In genomic region chr14:74516451-74517155, GRCh38 we compare ENCODE assay signal across 15 cellular contexts. TPM values are rescaled to one million over a fixed set of nuclear protein-coding genes. Genes with fewer than 3 reads are reported as not detected.
A peak's percentile ranks its signal among the peaks of the same experiment; 100 is the strongest.
DNase-seq lines count a peak whose midpoint lies in the region; ATAC-seq, FAIRE-seq and TF ChIP-seq lines count a peak whose summit lies in the region.
"Had no signal": no experiment of that assay in that cellular context is flagged by ENCODE, and none has a peak within 500 bp of the region (broad histone marks: within the 10 kb centered on the region; RNA-seq: fewer than 3 reads in every experiment).

No MANE protein-coding gene starts in this region.

- POLR2A ChIA-PET in PC-3 (lab: Charles Lee; ENCODE audit: unreplicated experiment) (no interaction called here), endothelial cell of umbilical vein (lab: Charles Lee) (no interaction called here), HEK293T (lab: Yijun Ruan, JAX) (no interaction called here)

- H3K9ac ChIP-seq in PC-3 (ENCODE audit: low read length) (no peak overlapping the region), endothelial cell of umbilical vein (replicated peaks; ENCODE audit: extremely low read depth, insufficient read depth, low read length) (no peak overlapping the region), neural progenitor cell (no peak overlapping the region)
- H3K9ac ChIP-seq: BLaER1 had no signal

- H3K27ac ChIP-seq in PC-3 (ENCODE audit: low read length) (no peak overlapping the region), endothelial cell of umbilical vein (ENCODE audit: insufficient read depth, low read depth, low read length) (no peak overlapping the region), neural progenitor cell (no peak overlapping the region)
- H3K27ac ChIP-seq: BLaER1, psoas muscle had no signal

- no peaks in the 10 kb centered on the region for H3K9me3 Mint-ChIP-seq in neural progenitor cell
- H3K9me3 Mint-ChIP-seq: memory B cell had no signal

- no peaks in the 10 kb centered on the region for H3K27me3 ChIP-seq in PC-3 (ENCODE audit: low read length)
- H3K27me3 ChIP-seq in endothelial cell of umbilical vein (ENCODE audit: control insufficient read depth in 2 of 2, insufficient read depth in 2 of 2, low read length in 2 of 2): no peaks in the 10 kb centered on the region
- H3K27me3 ChIP-seq in neural progenitor cell: no peaks in the 10 kb centered on the region
- H3K27me3 ChIP-seq: BLaER1 had no signal

- H3K27me3 Mint-ChIP-seq in neural progenitor cell (ENCODE audit: insufficient read depth, low read depth): peaks cover 16% of the 10 kb centered on the region

- H3K4me1 ChIP-seq in PC-3 (ENCODE audit: insufficient read depth, low read length) (no peaks in the 10 kb centered on the region), endothelial cell of umbilical vein (ENCODE audit: control insufficient read depth, extremely low read depth, insufficient read depth, low read length) (no peaks in the 10 kb centered on the region), neural progenitor cell (peaks cover 4% of the 10 kb centered on the region)
- H3K4me1 ChIP-seq: psoas muscle had no signal

- no peak overlapping the region for H2AFZ ChIP-seq in PC-3 (ENCODE audit: low read length)
- no peak overlapping the region for H2AFZ ChIP-seq in endothelial cell of umbilical vein (ENCODE audit: low read depth, low read length)
- no peak overlapping the region for H2AFZ ChIP-seq in neural progenitor cell (replicated peaks)

- H3K4me2 ChIP-seq in PC-3 (ENCODE audit: low read length) (no peak overlapping the region), endothelial cell of umbilical vein (ENCODE audit: insufficient read depth, low read length) (no peak overlapping the region), neural progenitor cell (no peak overlapping the region)

- no peaks in the 10 kb centered on the region for H3K79me2 ChIP-seq in PC-3 (ENCODE audit: low read length)
- no peaks in the 10 kb centered on the region for H3K79me2 ChIP-seq in endothelial cell of umbilical vein (ENCODE audit: control insufficient read depth, insufficient read depth, low read length)
- no peaks in the 10 kb centered on the region for H3K79me2 ChIP-seq in neural progenitor cell (ENCODE audit: low read depth)

- peak overlapping the region; percentile 17 for H3K4me3 Mint-ChIP-seq in neural progenitor cell
- H3K4me3 Mint-ChIP-seq: memory B cell had no signal

- CTCF ChIA-PET in PC-3 (lab: Charles Lee): no interaction called here
- CTCF ChIA-PET in endothelial cell of umbilical vein (lab: Charles Lee): no interaction called here
- CTCF ChIA-PET in HEK293T (lab: Yijun Ruan, JAX): interaction anchor here (0.6 kb wide), 1 partner anchor 362 kb away, joined by 3 read pairs; no protein-coding TSS in a partner anchor

- intact Hi-C loops in PC-3 (cut with micrococcal nuclease) (no loop called here), endothelial cell of umbilical vein (cut with micrococcal nuclease) (no loop called here)

- H3K9me2 ChIP-seq in PC-3 (replicated peaks; ENCODE audit: low read length): no peaks in the 10 kb centered on the region

- dilution Hi-C loops in endothelial cell of umbilical vein (cut with MboI; ENCODE audit: extremely low pct_ligation_motif_present, low sequenced_read_pairs): no loop called here

- H3K9me3 ChIP-seq in PC-3 (ENCODE audit: low read length) (no peaks in the 10 kb centered on the region), endothelial cell of umbilical vein (replicated peaks; ENCODE audit: control insufficient read depth, insufficient read depth, low read length) (no peaks in the 10 kb centered on the region), neural progenitor cell (ENCODE audit: low read depth) (no peaks in the 10 kb centered on the region)
- H3K9me3 ChIP-seq: BLaER1, psoas muscle had no signal

- peak; percentile 8 for TF ChIP-seq POLR2A in endothelial cell of umbilical vein (IDR thresholded peaks at IDR 0.05; ENCODE audit: low read depth, low read length)

- H3K4me3 ChIP-seq in PC-3 (ENCODE audit: low read length) (no peak overlapping the region), endothelial cell of umbilical vein (replicated peaks in 1 of 3; ENCODE audit: insufficient read depth in 1 of 3, low read depth in 1 of 3, low read length in 3 of 3) (no peak overlapping the region), neural progenitor cell (no peak overlapping the region)
- H3K4me3 ChIP-seq: BLaER1, psoas muscle had no signal

- H4K20me1 ChIP-seq in PC-3 (ENCODE audit: low read length) (no peaks in the 10 kb centered on the region), endothelial cell of umbilical vein (replicated peaks; ENCODE audit: control insufficient read depth, extremely low read depth, insufficient read depth, low read length) (no peaks in the 10 kb centered on the region), neural progenitor cell (ENCODE audit: low read depth) (no peaks in the 10 kb centered on the region)
- H4K20me1 ChIP-seq: BLaER1 had no signal

- peak; percentile 66 for DNase-seq in EH (ENCODE audit: low read depth)
- DNase-seq in PC-3: peak; percentile 39
- DNase-seq in endothelial cell of umbilical vein (ENCODE audit: low read depth, low spot score): no peak
- peak; percentile 27 for DNase-seq in neural progenitor cell (ENCODE audit: low spot score)
- DNase-seq in HEK293T (ENCODE audit: extremely low spot score): no peak
- DNase-seq in activated effector memory CD4-positive, alpha-beta T cell treated with Interleukin-2 at 50 U/mL for 16 hours: no peak
- no peak for DNase-seq in NCI-H2107 treated with DMSO at 0.1 percent for 48 hours (lab: John Stamatoyannopoulos, UW; ENCODE audit: unreplicated experiment)
- DNase-seq: NCI-H1417; NCI-H524 treated with DMSO at 0.1 percent for 48 hours; stimulated activated naive CD8-positive, alpha-beta T cell treated with anti-CD3 and anti-CD28 coated beads, Interleukin-15, Interleukin-2, amounts not matched to agents 100 U/mL and 50 U/mL, for 24 hours had no signal

- BruUV-seq in PC-3 (replicated peaks; lab: Mats Ljungman, UMichigan) (no TSS peak), endothelial cell of umbilical vein (replicated peaks; lab: Mats Ljungman, UMichigan) (no TSS peak)

- no peak for TF ChIP-seq CTCF in PC-3 (conservative IDR thresholded peaks at IDR 0.05; ENCODE audit: low read depth, low read length)
- no peak for TF ChIP-seq CTCF in endothelial cell of umbilical vein (IDR thresholded peaks at IDR 0.05; ENCODE audit: extremely low read depth in 1 of 2, insufficient read depth in 1 of 2, low read depth in 1 of 2, low read length in 2 of 2)
- TF ChIP-seq CTCF in neural progenitor cell (IDR thresholded peaks at IDR 0.05): no peak

- no peaks in the 10 kb centered on the region for H3K36me3 Mint-ChIP-seq in neural progenitor cell
- H3K36me3 Mint-ChIP-seq: memory B cell had no signal

- peak overlapping the region; percentile 90 for H3K27ac Mint-ChIP-seq in neural progenitor cell
- H3K27ac Mint-ChIP-seq: memory B cell had no signal

- ATAC-seq in PC-3: peak; percentile 70
- ATAC-seq in GM21717 (IDR thresholded peaks at IDR 0.05; ENCODE audit: unreplicated experiment): no peak
- ATAC-seq: psoas muscle; stimulated activated naive CD8-positive, alpha-beta T cell treated with anti-CD3 and anti-CD28 coated beads, Interleukin-15, Interleukin-2, amounts not matched to agents 100 U/mL and 50 U/mL, for 24 hours had no signal

- no peaks in the 10 kb centered on the region for H3F3A ChIP-seq in PC-3 (ENCODE audit: low read length, unreplicated experiment)
- no peaks in the 10 kb centered on the region for H3F3A ChIP-seq in neural progenitor cell (ENCODE audit: low read depth)

- peak; percentile 52 for FAIRE-seq in endothelial cell of umbilical vein (lab: Jason Lieb, UNC)
- FAIRE-seq: endometrium had no signal

- H3K36me3 ChIP-seq in PC-3 (ENCODE audit: low read depth, low read length) (no peaks in the 10 kb centered on the region), endothelial cell of umbilical vein (ENCODE audit: control insufficient read depth in 2 of 2, extremely low read depth in 1 of 2, insufficient read depth in 2 of 2, low read length in 2 of 2) (peaks cover 30 to 47% of the 10 kb centered on the region in 2 experiments), neural progenitor cell (no peaks in the 10 kb centered on the region)
- H3K36me3 ChIP-seq: BLaER1 had no signal

- H3K4me1 Mint-ChIP-seq in neural progenitor cell: peaks cover 28% of the 10 kb centered on the region

- no peaks in the 10 kb centered on the region for H3K9me1 ChIP-seq in endothelial cell of umbilical vein (replicated peaks; ENCODE audit: control insufficient read depth, extremely low read depth, insufficient read depth, low read length)

TF ChIP-seq in endothelial cell of umbilical vein, 7 proteins besides CTCF, POLR2A, EP300 and RAD21 (continues in another document):
- TF ChIP-seq POLR2AphosphoS5 (IDR thresholded peaks at IDR 0.05; ENCODE audit: insufficient read depth, low read depth, low read length): no peak
- TF ChIP-seq MYC (IDR thresholded peaks at IDR 0.05; ENCODE audit: low read depth, low read length): no peak

TF ChIP-seq in HEK293T, 16 proteins besides CTCF, POLR2A, EP300 and RAD21 (continues in another document):
- TF ChIP-seq L3MBTL2 (conservative IDR thresholded peaks at IDR 0.05): no peak
- TF ChIP-seq BHLHE40 (IDR thresholded peaks at IDR 0.05; ENCODE audit: borderline replicate concordance): no peak
- no peak for TF ChIP-seq NFRKB (IDR thresholded peaks at IDR 0.05)
- no peak for TF ChIP-seq ARNT (IDR thresholded peaks at IDR 0.05)
- no peak for TF ChIP-seq LEF1 (IDR thresholded peaks at IDR 0.05; ENCODE audit: borderline replicate concordance)

RNA-seq across cellular contexts. Expression of gene ISCA2, which starts 23.0 kb away (rescaled TPM):
- total RNA-seq in PC-3 (2014; rRNA removed) (30.1 and 32.3 TPM in 2 replicates), endothelial cell of umbilical vein (21.7 and 22.6 TPM in 2 replicates), neural progenitor cell (ENCODE audit: low replicate concordance) (45.5 and 47.0 TPM in 2 replicates)
- polyA plus RNA-seq in endothelial cell of umbilical vein: 25.7 and 29.6 TPM in 2 replicates
- polyA plus RNA-seq in endothelial cell of umbilical vein (2011; cell fraction: cytosol; rRNA removed): 29.9 and 30.6 TPM in 2 replicates
- polyA plus RNA-seq in endothelial cell of umbilical vein (2011; cell fraction: nucleus; rRNA removed): 11.3 and 13.2 TPM in 2 replicates
- polyA plus RNA-seq in endothelial cell of umbilical vein (2012): 13.3 and 17.7 TPM in 2 replicates
- polyA minus RNA-seq in endothelial cell of umbilical vein: 5.1 and 5.4 TPM in 2 replicates
- 3.7 TPM for polyA minus RNA-seq in endothelial cell of umbilical vein (2011; cell fraction: cytosol; rRNA and poly(A)+ RNA removed)
- polyA minus RNA-seq in endothelial cell of umbilical vein (2011; cell fraction: nucleus; rRNA and poly(A)+ RNA removed): 2.6 and 4.0 TPM in 2 replicates

RNA-seq across cellular contexts. Expression of gene NPC2, which starts 23.5 kb away (rescaled TPM):
- total RNA-seq in PC-3 (2014; rRNA removed) (138 and 195 TPM in 2 replicates), endothelial cell of umbilical vein (203 and 238 TPM in 2 replicates), neural progenitor cell (ENCODE audit: low replicate concordance) (371 and 405 TPM in 2 replicates)
- polyA plus RNA-seq in endothelial cell of umbilical vein: 405 and 406 TPM in 2 replicates
- polyA plus RNA-seq in endothelial cell of umbilical vein (2011; cell fraction: cytosol; rRNA removed): 757 and 765 TPM in 2 replicates
- polyA plus RNA-seq in endothelial cell of umbilical vein (2011; cell fraction: nucleus; rRNA removed): 162 and 233 TPM in 2 replicates
- polyA plus RNA-seq in endothelial cell of umbilical vein (2012): 431 and 445 TPM in 2 replicates
- polyA minus RNA-seq in endothelial cell of umbilical vein: 228 and 317 TPM in 2 replicates
- 31.7 TPM for polyA minus RNA-seq in endothelial cell of umbilical vein (2011; cell fraction: cytosol; rRNA and poly(A)+ RNA removed)
- 43.1 and 61.9 TPM in 2 replicates for polyA minus RNA-seq in endothelial cell of umbilical vein (2011; cell fraction: nucleus; rRNA and poly(A)+ RNA removed)

Comparison
In these comparisons a context has a peak if more than half of its experiments do, and no peak if none do; other contexts are left out.
1. DNase-seq: peak in EH (single experiment), PC-3 (single experiment) and neural progenitor cell (single experiment); none in endothelial cell of umbilical vein (single experiment), HEK293T (single experiment), activated effector memory CD4-positive, alpha-beta T cell treated with Interleukin-2 at 50 U/mL for 16 hours (single experiment) and NCI-H2107 treated with DMSO at 0.1 percent for 48 hours (single experiment).